Comparison of ENCODE assay signal across 1 cellular context in the genomic region with DNA sequence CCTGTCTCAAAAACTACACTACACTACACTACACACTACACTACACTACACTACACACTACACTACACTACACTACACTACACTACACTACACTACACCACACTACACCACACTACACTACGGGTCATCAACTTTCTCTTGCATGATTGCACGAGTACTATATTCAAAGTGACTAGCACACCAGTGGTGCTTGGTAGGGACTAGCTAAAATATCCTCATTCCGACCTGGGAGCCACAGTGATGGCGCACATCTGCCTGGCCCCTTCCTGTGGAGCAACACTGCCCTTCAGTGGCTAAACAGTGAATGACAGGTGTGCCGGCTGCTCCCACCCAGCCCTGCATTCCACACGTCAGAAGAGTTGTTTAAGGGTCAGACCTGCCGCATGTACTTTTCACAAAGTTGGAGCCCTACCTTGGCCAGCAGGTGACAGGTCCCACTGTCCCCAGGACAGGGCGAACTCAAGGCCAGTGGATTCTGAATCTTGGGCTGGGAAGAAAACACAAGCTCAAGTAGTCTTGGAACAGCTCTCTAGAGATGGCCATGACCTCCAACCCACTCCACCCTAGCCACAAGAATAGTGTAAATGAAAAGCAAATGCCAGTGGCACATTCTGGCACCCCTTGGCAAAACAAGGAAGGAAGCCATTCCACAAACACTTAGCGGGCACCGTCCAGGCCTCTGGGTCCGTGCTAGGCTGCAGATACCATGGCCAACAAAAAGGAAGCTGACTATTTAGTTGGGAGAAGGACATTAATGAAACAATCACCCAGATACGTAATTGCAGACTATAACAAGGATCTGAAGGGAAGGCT.
A peak's percentile ranks its signal among the peaks of the same experiment; 100 is the strongest.
TF ChIP-seq lines count a peak whose summit lies in the region.

No MANE protein-coding gene starts in this region.

TF ChIP-seq in HepG2, 621 proteins besides CTCF, POLR2A, EP300 and RAD21 (continued from another document and continues in another):
- peak; percentile 55; the same call in 1 of the 3 replicates for TF ChIP-seq MXI1 (IDR thresholded peaks at IDR 0.05; ENCODE audit: borderline replicate concordance, low read depth, low read length)
- peak; percentile 61; the same call in 1 of the 2 replicates for TF ChIP-seq GATAD2A (CRISPR knock-in tag; IDR thresholded peaks at IDR 0.05)
- no peak for TF ChIP-seq ZNF556 (CRISPR knock-in tag; IDR thresholded peaks at IDR 0.05; ENCODE audit: borderline replicate concordance)
- no peak for TF ChIP-seq ZNF674 (CRISPR knock-in tag; IDR thresholded peaks at IDR 0.05; ENCODE audit: low read depth)
- 0 out of 4 replicates have a peak, but pooled peaks of 1 of the 2 experiments have one; percentile 5 for TF ChIP-seq MAFK (conservative IDR thresholded peaks at IDR 0.05 in 1 of 2, IDR thresholded peaks at IDR 0.05 in 1 of 2; ENCODE audit: low read length in 2 of 2)
- TF ChIP-seq ZMAT3 (CRISPR knock-in tag; conservative IDR thresholded peaks at IDR 0.05): 0 out of 2 replicates have a peak, but pooled peaks have one; percentile 67
- TF ChIP-seq, protein P1, sequence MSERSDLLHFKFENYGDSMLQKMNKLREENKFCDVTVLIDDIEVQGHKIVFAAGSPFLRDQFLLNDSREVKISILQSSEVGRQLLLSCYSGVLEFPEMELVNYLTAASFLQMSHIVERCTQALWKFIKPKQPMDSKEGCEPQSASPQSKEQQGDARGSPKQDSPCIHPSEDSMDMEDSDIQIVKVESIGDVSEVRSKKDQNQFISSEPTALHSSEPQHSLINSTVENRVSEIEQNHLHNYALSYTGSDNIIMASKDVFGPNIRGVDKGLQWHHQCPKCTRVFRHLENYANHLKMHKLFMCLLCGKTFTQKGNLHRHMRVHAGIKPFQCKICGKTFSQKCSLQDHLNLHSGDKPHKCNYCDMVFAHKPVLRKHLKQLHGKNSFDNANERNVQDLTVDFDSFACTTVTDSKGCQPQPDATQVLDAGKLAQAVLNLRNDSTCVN (CRISPR knock-in tag; IDR thresholded peaks at IDR 0.05; ENCODE audit: borderline replicate concordance): peak; percentile 41; the same call in 1 of the 2 replicates
- peak; percentile 3; the same call in 1 of the 2 replicates for TF ChIP-seq SUZ12 (IDR thresholded peaks at IDR 0.05; ENCODE audit: low read depth, low read length)
- TF ChIP-seq, protein P2, sequence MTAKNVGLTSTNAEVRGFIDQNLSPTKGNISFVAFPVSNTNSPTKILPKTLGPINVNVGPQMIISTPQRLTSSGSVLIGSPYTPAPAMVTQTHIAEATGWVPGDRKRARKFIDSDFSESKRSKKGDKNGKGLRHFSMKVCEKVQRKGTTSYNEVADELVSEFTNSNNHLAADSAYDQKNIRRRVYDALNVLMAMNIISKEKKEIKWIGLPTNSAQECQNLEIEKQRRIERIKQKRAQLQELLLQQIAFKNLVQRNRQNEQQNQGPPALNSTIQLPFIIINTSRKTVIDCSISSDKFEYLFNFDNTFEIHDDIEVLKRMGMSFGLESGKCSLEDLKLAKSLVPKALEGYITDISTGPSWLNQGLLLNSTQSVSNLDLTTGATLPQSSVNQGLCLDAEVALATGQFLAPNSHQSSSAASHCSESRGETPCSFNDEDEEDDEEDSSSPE (CRISPR knock-in tag; IDR thresholded peaks at IDR 0.05): 0 out of 2 replicates have a peak, but pooled peaks have one; percentile 26
- 0 out of 2 replicates have a peak, but pooled peaks have one; percentile 28 for TF ChIP-seq KDM5B (CRISPR knock-in tag; IDR thresholded peaks at IDR 0.05; ENCODE audit: borderline replicate concordance)
- peak; percentile 44; the same call in 1 of the 2 replicates for TF ChIP-seq KMT2A (CRISPR knock-in tag; IDR thresholded peaks at IDR 0.05)
- peak; percentile 21; the same call in 1 of the 2 replicates for TF ChIP-seq SPEN (CRISPR knock-in tag; IDR thresholded peaks at IDR 0.05; ENCODE audit: low read depth)
- TF ChIP-seq, protein P3, sequence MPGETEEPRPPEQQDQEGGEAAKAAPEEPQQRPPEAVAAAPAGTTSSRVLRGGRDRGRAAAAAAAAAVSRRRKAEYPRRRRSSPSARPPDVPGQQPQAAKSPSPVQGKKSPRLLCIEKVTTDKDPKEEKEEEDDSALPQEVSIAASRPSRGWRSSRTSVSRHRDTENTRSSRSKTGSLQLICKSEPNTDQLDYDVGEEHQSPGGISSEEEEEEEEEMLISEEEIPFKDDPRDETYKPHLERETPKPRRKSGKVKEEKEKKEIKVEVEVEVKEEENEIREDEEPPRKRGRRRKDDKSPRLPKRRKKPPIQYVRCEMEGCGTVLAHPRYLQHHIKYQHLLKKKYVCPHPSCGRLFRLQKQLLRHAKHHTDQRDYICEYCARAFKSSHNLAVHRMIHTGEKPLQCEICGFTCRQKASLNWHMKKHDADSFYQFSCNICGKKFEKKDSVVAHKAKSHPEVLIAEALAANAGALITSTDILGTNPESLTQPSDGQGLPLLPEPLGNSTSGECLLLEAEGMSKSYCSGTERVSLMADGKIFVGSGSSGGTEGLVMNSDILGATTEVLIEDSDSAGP (CRISPR knock-in tag; IDR thresholded peaks at IDR 0.05; ENCODE audit: borderline replicate concordance): peak; percentile 73
- 0 out of 2 replicates have a peak, but pooled peaks have one; percentile 51 for TF ChIP-seq BHLHE40 (IDR thresholded peaks at IDR 0.05; ENCODE audit: low read length)
- peak; percentile 88 for TF ChIP-seq YY1 (IDR thresholded peaks at IDR 0.05; ENCODE audit: insufficient read depth, insufficient replicate concordance, low read depth, low read length)
- TF ChIP-seq, protein P4, sequence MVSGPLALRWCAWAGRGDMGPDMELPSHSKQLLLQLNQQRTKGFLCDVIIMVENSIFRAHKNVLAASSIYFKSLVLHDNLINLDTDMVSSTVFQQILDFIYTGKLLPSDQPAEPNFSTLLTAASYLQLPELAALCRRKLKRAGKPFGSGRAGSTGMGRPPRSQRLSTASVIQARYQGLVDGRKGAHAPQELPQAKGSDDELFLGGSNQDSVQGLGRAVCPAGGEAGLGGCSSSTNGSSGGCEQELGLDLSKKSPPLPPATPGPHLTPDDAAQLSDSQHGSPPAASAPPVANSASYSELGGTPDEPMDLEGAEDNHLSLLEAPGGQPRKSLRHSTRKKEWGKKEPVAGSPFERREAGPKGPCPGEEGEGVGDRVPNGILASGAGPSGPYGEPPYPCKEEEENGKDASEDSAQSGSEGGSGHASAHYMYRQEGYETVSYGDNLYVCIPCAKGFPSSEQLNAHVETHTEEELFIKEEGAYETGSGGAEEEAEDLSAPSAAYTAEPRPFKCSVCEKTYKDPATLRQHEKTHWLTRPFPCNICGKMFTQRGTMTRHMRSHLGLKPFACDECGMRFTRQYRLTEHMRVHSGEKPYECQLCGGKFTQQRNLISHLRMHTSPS (CRISPR knock-in tag; IDR thresholded peaks at IDR 0.05; ENCODE audit: low read depth): 0 out of 2 replicates have a peak, but pooled peaks have one; percentile 9
- TF ChIP-seq, protein P5, sequence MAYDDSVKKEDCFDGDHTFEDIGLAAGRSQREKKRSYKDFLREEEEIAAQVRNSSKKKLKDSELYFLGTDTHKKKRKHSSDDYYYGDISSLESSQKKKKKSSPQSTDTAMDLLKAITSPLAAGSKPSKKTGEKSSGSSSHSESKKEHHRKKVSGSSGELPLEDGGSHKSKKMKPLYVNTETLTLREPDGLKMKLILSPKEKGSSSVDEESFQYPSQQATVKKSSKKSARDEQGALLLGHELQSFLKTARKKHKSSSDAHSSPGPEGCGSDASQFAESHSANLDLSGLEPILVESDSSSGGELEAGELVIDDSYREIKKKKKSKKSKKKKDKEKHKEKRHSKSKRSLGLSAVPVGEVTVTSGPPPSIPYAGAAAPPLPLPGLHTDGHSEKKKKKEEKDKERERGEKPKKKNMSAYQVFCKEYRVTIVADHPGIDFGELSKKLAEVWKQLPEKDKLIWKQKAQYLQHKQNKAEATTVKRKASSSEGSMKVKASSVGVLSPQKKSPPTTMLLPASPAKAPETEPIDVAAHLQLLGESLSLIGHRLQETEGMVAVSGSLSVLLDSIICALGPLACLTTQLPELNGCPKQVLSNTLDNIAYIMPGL (CRISPR knock-in tag; IDR thresholded peaks at IDR 0.05; ENCODE audit: borderline replicate concordance in 1 of 2, low read depth in 1 of 2): peak; percentile 44 to 60; a peak in 2 of 4 replicates
- TF ChIP-seq, protein P6, sequence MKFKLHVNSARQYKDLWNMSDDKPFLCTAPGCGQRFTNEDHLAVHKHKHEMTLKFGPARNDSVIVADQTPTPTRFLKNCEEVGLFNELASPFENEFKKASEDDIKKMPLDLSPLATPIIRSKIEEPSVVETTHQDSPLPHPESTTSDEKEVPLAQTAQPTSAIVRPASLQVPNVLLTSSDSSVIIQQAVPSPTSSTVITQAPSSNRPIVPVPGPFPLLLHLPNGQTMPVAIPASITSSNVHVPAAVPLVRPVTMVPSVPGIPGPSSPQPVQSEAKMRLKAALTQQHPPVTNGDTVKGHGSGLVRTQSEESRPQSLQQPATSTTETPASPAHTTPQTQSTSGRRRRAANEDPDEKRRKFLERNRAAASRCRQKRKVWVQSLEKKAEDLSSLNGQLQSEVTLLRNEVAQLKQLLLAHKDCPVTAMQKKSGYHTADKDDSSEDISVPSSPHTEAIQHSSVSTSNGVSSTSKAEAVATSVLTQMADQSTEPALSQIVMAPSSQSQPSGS (CRISPR knock-in tag; IDR thresholded peaks at IDR 0.05): peak; percentile 68
- TF ChIP-seq NFE2L2 (IDR thresholded peaks at IDR 0.05; ENCODE audit: low read length): peak; percentile 25; the same call in 1 of the 2 replicates
- TF ChIP-seq NR2F2 (IDR thresholded peaks at IDR 0.05; ENCODE audit: borderline replicate concordance, low read depth): 0 out of 2 replicates have a peak, but pooled peaks have one; percentile 16
- peak; percentile 60; the same call in 1 of the 2 replicates for TF ChIP-seq IRF2 (CRISPR knock-in tag; IDR thresholded peaks at IDR 0.05)
- TF ChIP-seq ZNF557 (CRISPR knock-in tag; IDR thresholded peaks at IDR 0.05): no peak
- TF ChIP-seq ZNF12 (CRISPR knock-in tag; IDR thresholded peaks at IDR 0.05): 0 out of 2 replicates have a peak, but pooled peaks have one; percentile 24
- peak; percentile 60; the same call in 1 of the 2 replicates for TF ChIP-seq GATAD1 (CRISPR knock-in tag; IDR thresholded peaks at IDR 0.05)
- TF ChIP-seq TBX2 (CRISPR knock-in tag; IDR thresholded peaks at IDR 0.05; ENCODE audit: borderline replicate concordance): peak; percentile 24; the same call in 1 of the 2 replicates
- TF ChIP-seq, protein P7, sequence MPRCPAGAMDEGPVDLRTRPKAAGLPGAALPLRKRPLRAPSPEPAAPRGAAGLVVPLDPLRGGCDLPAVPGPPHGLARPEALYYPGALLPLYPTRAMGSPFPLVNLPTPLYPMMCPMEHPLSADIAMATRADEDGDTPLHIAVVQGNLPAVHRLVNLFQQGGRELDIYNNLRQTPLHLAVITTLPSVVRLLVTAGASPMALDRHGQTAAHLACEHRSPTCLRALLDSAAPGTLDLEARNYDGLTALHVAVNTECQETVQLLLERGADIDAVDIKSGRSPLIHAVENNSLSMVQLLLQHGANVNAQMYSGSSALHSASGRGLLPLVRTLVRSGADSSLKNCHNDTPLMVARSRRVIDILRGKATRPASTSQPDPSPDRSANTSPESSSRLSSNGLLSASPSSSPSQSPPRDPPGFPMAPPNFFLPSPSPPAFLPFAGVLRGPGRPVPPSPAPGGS (CRISPR knock-in tag; IDR thresholded peaks at IDR 0.05): 0 out of 2 replicates have a peak, but pooled peaks have one; percentile 43
- TF ChIP-seq CCDC6 (CRISPR knock-in tag; IDR thresholded peaks at IDR 0.05): peak; percentile 73; the same call in 1 of the 2 replicates
- TF ChIP-seq CBX5 (CRISPR knock-in tag; IDR thresholded peaks at IDR 0.05; ENCODE audit: borderline replicate concordance): peak; percentile 57; the same call in 1 of the 2 replicates
- TF ChIP-seq, protein P8, sequence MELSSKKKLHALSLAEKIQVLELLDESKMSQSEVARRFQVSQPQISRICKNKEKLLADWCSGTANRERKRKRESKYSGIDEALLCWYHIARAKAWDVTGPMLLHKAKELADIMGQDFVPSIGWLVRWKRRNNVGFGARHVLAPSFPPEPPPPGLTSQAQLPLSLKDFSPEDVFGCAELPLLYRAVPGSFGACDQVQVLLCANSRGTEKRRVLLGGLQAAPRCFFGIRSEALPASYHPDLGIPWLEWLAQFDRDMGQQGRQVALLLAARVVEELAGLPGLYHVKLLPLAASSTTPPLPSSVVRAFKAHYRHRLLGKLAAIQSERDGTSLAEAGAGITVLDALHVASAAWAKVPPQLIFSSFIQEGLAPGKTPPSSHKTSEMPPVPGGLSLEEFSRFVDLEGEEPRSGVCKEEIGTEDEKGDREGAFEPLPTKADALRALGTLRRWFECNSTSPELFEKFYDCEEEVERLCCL (CRISPR knock-in tag; IDR thresholded peaks at IDR 0.05; ENCODE audit: borderline replicate concordance): no peak
- 0 out of 2 replicates have a peak, but pooled peaks have one; percentile 35 for TF ChIP-seq KDM3A (CRISPR knock-in tag; IDR thresholded peaks at IDR 0.05; ENCODE audit: low read depth)
- TF ChIP-seq, protein P9, sequence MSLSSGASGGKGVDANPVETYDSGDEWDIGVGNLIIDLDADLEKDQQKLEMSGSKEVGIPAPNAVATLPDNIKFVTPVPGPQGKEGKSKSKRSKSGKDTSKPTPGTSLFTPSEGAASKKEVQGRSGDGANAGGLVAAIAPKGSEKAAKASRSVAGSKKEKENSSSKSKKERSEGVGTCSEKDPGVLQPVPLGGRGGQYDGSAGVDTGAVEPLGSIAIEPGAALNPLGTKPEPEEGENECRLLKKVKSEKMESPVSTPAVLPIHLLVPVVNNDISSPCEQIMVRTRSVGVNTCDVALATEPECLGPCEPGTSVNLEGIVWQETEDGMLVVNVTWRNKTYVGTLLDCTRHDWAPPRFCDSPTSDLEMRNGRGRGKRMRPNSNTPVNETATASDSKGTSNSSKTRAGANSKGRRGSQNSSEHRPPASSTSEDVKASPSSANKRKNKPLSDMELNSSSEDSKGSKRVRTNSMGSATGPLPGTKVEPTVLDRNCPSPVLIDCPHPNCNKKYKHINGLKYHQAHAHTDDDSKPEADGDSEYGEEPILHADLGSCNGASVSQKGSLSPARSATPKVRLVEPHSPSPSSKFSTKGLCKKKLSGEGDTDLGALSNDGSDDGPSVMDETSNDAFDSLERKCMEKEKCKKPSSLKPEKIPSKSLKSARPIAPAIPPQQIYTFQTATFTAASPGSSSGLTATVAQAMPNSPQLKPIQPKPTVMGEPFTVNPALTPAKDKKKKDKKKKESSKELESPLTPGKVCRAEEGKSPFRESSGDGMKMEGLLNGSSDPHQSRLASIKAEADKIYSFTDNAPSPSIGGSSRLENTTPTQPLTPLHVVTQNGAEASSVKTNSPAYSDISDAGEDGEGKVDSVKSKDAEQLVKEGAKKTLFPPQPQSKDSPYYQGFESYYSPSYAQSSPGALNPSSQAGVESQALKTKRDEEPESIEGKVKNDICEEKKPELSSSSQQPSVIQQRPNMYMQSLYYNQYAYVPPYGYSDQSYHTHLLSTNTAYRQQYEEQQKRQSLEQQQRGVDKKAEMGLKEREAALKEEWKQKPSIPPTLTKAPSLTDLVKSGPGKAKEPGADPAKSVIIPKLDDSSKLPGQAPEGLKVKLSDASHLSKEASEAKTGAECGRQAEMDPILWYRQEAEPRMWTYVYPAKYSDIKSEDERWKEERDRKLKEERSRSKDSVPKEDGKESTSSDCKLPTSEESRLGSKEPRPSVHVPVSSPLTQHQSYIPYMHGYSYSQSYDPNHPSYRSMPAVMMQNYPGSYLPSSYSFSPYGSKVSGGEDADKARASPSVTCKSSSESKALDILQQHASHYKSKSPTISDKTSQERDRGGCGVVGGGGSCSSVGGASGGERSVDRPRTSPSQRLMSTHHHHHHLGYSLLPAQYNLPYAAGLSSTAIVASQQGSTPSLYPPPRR (CRISPR knock-in tag; IDR thresholded peaks at IDR 0.05; ENCODE audit: borderline replicate concordance): peak; percentile 39; the same call in 1 of the 2 replicates
- no peak for TF ChIP-seq KDM6A (CRISPR knock-in tag; IDR thresholded peaks at IDR 0.05; ENCODE audit: low read depth)
